ENCODE assay signal across 32 cellular contexts in genomic region chr22:26634189-26634588, GRCh38. TPM values are rescaled to one million over a fixed set of nuclear protein-coding genes. Genes with fewer than 3 reads are reported as not detected.
"Had no signal": no experiment of that assay in that cellular context is flagged by ENCODE, and none has a peak within 500 bp of the region (broad histone marks: within the 10 kb centered on the region; RNA-seq: fewer than 3 reads in every experiment).

No MANE protein-coding gene starts in this region.

- H3K4me3 Mint-ChIP-seq: dendritic cell treated with granulocyte-macrophage colony-stimulating factor and Interleukin-4, amounts not matched to agents 40 ng/mL and 50 ng/mL, for 4 days; effector memory CD8-positive, alpha-beta T cell; endodermal cell had no signal

- H3K4me3 ChIP-seq: coronary artery, esophagus squamous epithelium, gastrocnemius medialis, heart right ventricle, left lung, lower lobe of right lung had no signal

- H3K9me3 Mint-ChIP-seq: dendritic cell treated with granulocyte-macrophage colony-stimulating factor and Interleukin-4, amounts not matched to agents 40 ng/mL and 50 ng/mL, for 4 days; effector memory CD8-positive, alpha-beta T cell; endodermal cell had no signal

- H3K4me1 ChIP-seq: esophagus squamous epithelium, left lung, lower lobe of right lung had no signal

- DNase-seq: effector CD8-positive, alpha-beta T cell; effector memory CD8-positive, alpha-beta T cell; endodermal cell; erythroblast; esophagus squamous epithelium; foreskin fibroblast; foreskin melanocyte; gastrocnemius medialis; glutamatergic neuron; head of caudate nucleus; heart right ventricle; hippocampal formation; left cardiac atrium; left lung; left ventricle myocardium superior; lower lobe of right lung; mesenchymal stem cell; midbrain had no signal

- H3K27me3 ChIP-seq: gastrocnemius medialis, heart right ventricle, left lung had no signal

- H3K9me3 ChIP-seq: esophagus squamous epithelium, gastrocnemius medialis, lower lobe of right lung had no signal

- H3K36me3 ChIP-seq: esophagus squamous epithelium, gastrocnemius medialis, heart right ventricle, left lung, lower lobe of right lung had no signal

- ATAC-seq: effector memory CD8-positive, alpha-beta T cell; esophagus mucosa; gastrocnemius medialis; heart right ventricle; left cardiac atrium; left lung; left ventricle myocardium superior; lower lobe of right lung had no signal

- H3K27ac ChIP-seq: coronary artery, epithelial cell of prostate, esophagus squamous epithelium had no signal

- FAIRE-seq: colon, endometrium, islet of Langerhans, keratinocyte had no signal

- H3K27me3 Mint-ChIP-seq: effector memory CD8-positive, alpha-beta T cell had no signal

- H3K27ac Mint-ChIP-seq: dendritic cell treated with granulocyte-macrophage colony-stimulating factor and Interleukin-4, amounts not matched to agents 40 ng/mL and 50 ng/mL, for 4 days; effector memory CD8-positive, alpha-beta T cell; endodermal cell had no signal

RNA-seq across cellular contexts. Expression of gene CRYBA4, which starts 12.4 kb away (rescaled TPM):
- total RNA-seq: endodermal cell, esophagus mucosa, esophagus squamous epithelium, gastrocnemius medialis, glomerular endothelial cell, kidney epithelial cell, left cardiac atrium, left lung, left ventricle myocardium superior, lower leg skin, lower lobe of right lung, lung microvascular endothelial cell, mononuclear cell, mucosa of gallbladder had no signal
- polyA plus RNA-seq: heart right ventricle, keratinocyte had no signal

RNA-seq across cellular contexts. Expression of gene CRYBB1, which starts 16.4 kb away (rescaled TPM):
- total RNA-seq: esophagus mucosa, glomerular endothelial cell, kidney epithelial cell, mononuclear cell had no signal
- polyA plus RNA-seq: keratinocyte had no signal
